ENCODE assay signal across 8 cellular contexts in genomic region chr15:65833501-65834220, GRCh38. TPM values are rescaled to one million over a fixed set of nuclear protein-coding genes. Genes with fewer than 3 reads are reported as not detected.
DNase-seq lines count a peak whose midpoint lies in the region; ATAC-seq and TF ChIP-seq lines count a peak whose summit lies in the region.

No MANE protein-coding gene starts in this region.

- peak; percentile 71 for DNase-seq in activated effector memory CD4-positive, alpha-beta T cell treated with anti-CD3 and anti-CD28 coated beads, Interleukin-2, amount 50 U/mL, for 16 hours
- no peak for DNase-seq in activated effector memory CD4-positive, alpha-beta T cell treated with Interleukin-2 at 50 U/mL for 16 hours
- DNase-seq in WTC11 (ENCODE audit: low spot score) (no peak), esophagus muscularis mucosa (ENCODE audit: extremely low spot score) (no peak)
- DNase-seq in activated CD4-positive, CD25-positive, alpha-beta regulatory T cell treated with anti-CD3 and anti-CD28 coated beads, Interleukin-2, amount 50 U/mL, for 72 hours: no peak

- ATAC-seq in WTC11: no peak
- no peak for ATAC-seq in HG03520 (IDR thresholded peaks at IDR 0.05; ENCODE audit: unreplicated experiment)
- no peak for ATAC-seq in GM19351 (IDR thresholded peaks at IDR 0.05; ENCODE audit: unreplicated experiment)

- TF ChIP-seq CTCF in WTC11 (IDR thresholded peaks at IDR 0.05) (no peak), esophagus muscularis mucosa (IDR thresholded peaks at IDR 0.05) (no peak)

- peaks cover 23 to 30% (median 27%) of the 10 kb centered on the region in 4 donors for H3K4me1 ChIP-seq in esophagus muscularis mucosa
- peaks cover 11% of the 10 kb centered on the region for H3K4me1 ChIP-seq in rectal smooth muscle tissue (ENCODE audit: control insufficient read depth, insufficient read depth, low read length)

- H3K9me3 ChIP-seq in esophagus muscularis mucosa: no peaks in the 10 kb centered on the region

- intact Hi-C loops in esophagus muscularis mucosa (cut with DNase I): no loop called here

- WGBS in esophagus muscularis mucosa: 66% methylated on average over 4 of the region's 4 CpGs

- H3K9ac ChIP-seq in rectal smooth muscle tissue (ENCODE audit: low read length): no peak overlapping the region

- H3K27me3 Mint-ChIP-seq in WTC11 (ENCODE audit: low read depth): no peaks in the 10 kb centered on the region

- CTCF ChIA-PET in WTC11 (lab: Charles Lee): interaction anchor here (0.6 to 4.1 kb wide), 10 partner anchors 10 to 223 kb away, joined by 3 to 32 read pairs (median 8); partner anchors contain the start of genes INTS14 and RAB11A

- POLR2A ChIA-PET in WTC11 (lab: Charles Lee): interaction anchor here (1.6 to 2.4 kb wide), 2 partner anchors 36 to 42 kb away, joined by 6 to 15 read pairs; partner anchors contain the start of genes DENND4A and RAB11A

- TF ChIP-seq POLR2A in esophagus muscularis mucosa (IDR thresholded peaks at IDR 0.05; ENCODE audit: low read depth): no peak

- H3K27me3 ChIP-seq in esophagus muscularis mucosa: no peaks in the 10 kb centered on the region
- H3K27me3 ChIP-seq in rectal smooth muscle tissue (ENCODE audit: control insufficient read depth, insufficient read depth, low read length): no peaks in the 10 kb centered on the region

- peak overlapping the region; percentile 99 for H3K27ac Mint-ChIP-seq in WTC11

- H3K4me1 Mint-ChIP-seq in WTC11: peaks cover 56% of the 10 kb centered on the region

- peak overlapping the region; percentile 54 for H3K4me3 Mint-ChIP-seq in WTC11

- no peak for TF ChIP-seq EP300 in esophagus muscularis mucosa (IDR thresholded peaks at IDR 0.05)

- H3K9me3 Mint-ChIP-seq in WTC11: no peaks in the 10 kb centered on the region

- H3K36me3 ChIP-seq in esophagus muscularis mucosa (no peaks in the 10 kb centered on the region), rectal smooth muscle tissue (ENCODE audit: control insufficient read depth, insufficient read depth, low read length) (no peaks in the 10 kb centered on the region)

- H3K27ac ChIP-seq in esophagus muscularis mucosa (replicated peaks in 1 of 4) (peak overlapping the region; percentile 67 to 79 (median 74)), rectal smooth muscle tissue (ENCODE audit: low read depth, low read length) (peak overlapping the region; percentile 72)

- H3K4me3 ChIP-seq in esophagus muscularis mucosa: peak overlapping the region in 1 of 4 donors; percentile 19
- H3K4me3 ChIP-seq in rectal smooth muscle tissue (ENCODE audit: low read length): no peak overlapping the region

- no peaks in the 10 kb centered on the region for H3K36me3 Mint-ChIP-seq in WTC11

TF ChIP-seq in WTC11, 78 proteins besides CTCF, POLR2A, EP300 and RAD21 (continues in another document):
- TF ChIP-seq TEAD4 (CRISPR knock-in tag; IDR thresholded peaks at IDR 0.05) (no peak), JUN (CRISPR knock-in tag; IDR thresholded peaks at IDR 0.05) (no peak), ZNF396 (CRISPR knock-in tag; IDR thresholded peaks at IDR 0.05; ENCODE audit: borderline replicate concordance) (no peak), ELF4 (CRISPR knock-in tag; IDR thresholded peaks at IDR 0.05; ENCODE audit: low read depth) (no peak), PRDM15 (CRISPR knock-in tag; IDR thresholded peaks at IDR 0.05) (no peak), ZNF219 (CRISPR knock-in tag; IDR thresholded peaks at IDR 0.05; ENCODE audit: borderline replicate concordance) (no peak), NR2C2 (CRISPR knock-in tag; IDR thresholded peaks at IDR 0.05) (no peak), ZNF532 (CRISPR knock-in tag; IDR thresholded peaks at IDR 0.05; ENCODE audit: borderline replicate concordance) (no peak), CREM (CRISPR knock-in tag; IDR thresholded peaks at IDR 0.05) (no peak), SMAD4 (CRISPR knock-in tag; IDR thresholded peaks at IDR 0.05) (no peak), ZNF416 (CRISPR knock-in tag; IDR thresholded peaks at IDR 0.05) (no peak), HMGXB4 (CRISPR knock-in tag; IDR thresholded peaks at IDR 0.05) (no peak), OVOL2 (CRISPR knock-in tag; IDR thresholded peaks at IDR 0.05; ENCODE audit: borderline replicate concordance) (no peak), ZNF121 (CRISPR knock-in tag; IDR thresholded peaks at IDR 0.05) (no peak), USF1 (CRISPR knock-in tag; IDR thresholded peaks at IDR 0.05) (no peak)

RNA-seq across cellular contexts. Expression of gene RAB11A, which starts 35.6 kb away (rescaled TPM):
- total RNA-seq in WTC11 (2021) (223 to 245 TPM (median 224 TPM) in 3 replicates), esophagus muscularis mucosa (100 to 1,000 TPM in 3 of 4 donors, 10 to 100 TPM in 1; 51.9 to 134 (median 122) TPM)

RNA-seq across cellular contexts. Expression of gene DENND4A, which starts 41.6 kb away (rescaled TPM):
- total RNA-seq in WTC11 (2021) (4.9 to 5.7 TPM (median 5.5 TPM) in 3 replicates), esophagus muscularis mucosa (10 to 100 TPM; 17.7 to 34.3 (median 25.4) TPM)
